30 cellular contexts compared by ENCODE assay signal in the genomic region with DNA sequence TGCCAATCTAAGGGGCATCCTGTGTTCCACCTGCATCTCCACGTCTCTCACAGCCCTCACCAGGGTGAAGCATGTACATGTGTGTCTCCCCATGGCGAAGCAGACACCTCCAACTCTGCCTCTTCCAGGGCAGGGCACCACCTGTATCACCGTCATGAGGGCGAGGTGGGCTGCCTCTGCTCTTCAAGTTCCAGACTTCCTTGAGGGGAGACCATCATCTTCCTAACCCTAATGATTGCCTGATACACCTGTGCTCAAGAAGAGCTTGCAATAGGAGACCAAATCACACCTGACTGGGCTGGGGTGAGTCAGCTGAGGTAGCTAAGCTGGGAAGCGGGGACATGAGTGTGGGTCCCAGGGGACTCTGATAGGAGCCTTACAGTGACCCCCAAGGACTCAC. TPM values are rescaled to one million over a fixed set of nuclear protein-coding genes. Genes with fewer than 3 reads are reported as not detected.
"Had no signal": no experiment of that assay in that cellular context is flagged by ENCODE, and none has a peak within 500 bp of the region (broad histone marks: within the 10 kb centered on the region; RNA-seq: fewer than 3 reads in every experiment).

No MANE protein-coding gene starts in this region.

- H3K4me3 Mint-ChIP-seq: activated CD4-positive, alpha-beta T cell treated with anti-CD3 and anti-CD28 coated beads, Interleukin-2, amount 10 ng/mL, durations not matched to agents 24 days and 14 days; activated T-helper 17 cell treated with anti-CD3 and anti-CD28 coated beads, Interleukin-2, amount 50 U/mL, for 72 hours had no signal

- H3K27ac ChIP-seq: adrenal gland, body of pancreas, breast epithelium, SJCRH30, SK-N-MC had no signal

- ATAC-seq: activated T-helper 17 cell treated with anti-CD3 and anti-CD28 coated beads, Interleukin-2, amount 50 U/mL, for 72 hours; body of pancreas; Panc1 had no signal

- H3K27me3 Mint-ChIP-seq: activated CD4-positive, alpha-beta T cell treated with anti-CD3 and anti-CD28 coated beads, Interleukin-2, amount 10 ng/mL, durations not matched to agents 24 days and 14 days; activated T-helper 17 cell treated with anti-CD3 and anti-CD28 coated beads, Interleukin-2, amount 50 U/mL, for 72 hours had no signal

- H3K4me1 Mint-ChIP-seq: activated CD4-positive, alpha-beta T cell treated with anti-CD3 and anti-CD28 coated beads, Interleukin-2, amount 10 ng/mL, durations not matched to agents 24 days and 14 days; activated T-helper 17 cell treated with anti-CD3 and anti-CD28 coated beads, Interleukin-2, amount 50 U/mL, for 72 hours had no signal

- H3K36me3 ChIP-seq: adrenal gland, breast epithelium, SJCRH30 had no signal

- H3K4me3 ChIP-seq: adrenal gland, body of pancreas, breast epithelium, SJCRH30 had no signal

- DNase-seq: activated CD4-positive, alpha-beta T cell treated with anti-CD3 and anti-CD28 coated beads, Interleukin-2, amount 10 ng/mL, durations not matched to agents 24 days and 14 days; activated CD4-positive, alpha-beta T cell treated with anti-CD3 and anti-CD28 coated beads, Interleukin-2, amount 50 U/mL, for 4 hours; activated CD8-positive, alpha-beta memory T cell treated with anti-CD3 and anti-CD28 coated beads, Interleukin-2, amount 50 U/mL, for 4 hours; activated naive CD4-positive, alpha-beta T cell; activated naive CD4-positive, alpha-beta T cell treated with anti-CD3 and anti-CD28 coated beads, Interleukin-2, amount 50 U/mL, for 16 hours; activated T-cell treated with anti-CD3 and anti-CD28 coated beads for 4 hours; activated T-cell treated with anti-CD3 and anti-CD28 coated beads, Interleukin-2, amount 50 U/mL, for 48 hours; adrenal gland; body of pancreas; Kasumi-1; MM.1S; MV-4-11; NCI-H1092; NCI-H1436 treated with DMSO at 0.1 percent for 48 hours; NCI-H1694 treated with DMSO at 0.1 percent for 48 hours; NCI-H2029; NCI-H345; NCI-H524 treated with DMSO at 0.1 percent for 48 hours; SJCRH30; T1000 had no signal

- H3K27ac Mint-ChIP-seq: activated CD4-positive, alpha-beta T cell treated with anti-CD3 and anti-CD28 coated beads, Interleukin-2, amount 10 ng/mL, durations not matched to agents 24 days and 14 days; activated T-helper 17 cell treated with anti-CD3 and anti-CD28 coated beads, Interleukin-2, amount 50 U/mL, for 72 hours had no signal

- H3K9me3 Mint-ChIP-seq: activated CD4-positive, alpha-beta T cell treated with anti-CD3 and anti-CD28 coated beads, Interleukin-2, amount 10 ng/mL, durations not matched to agents 24 days and 14 days; activated T-helper 17 cell treated with anti-CD3 and anti-CD28 coated beads, Interleukin-2, amount 50 U/mL, for 72 hours had no signal

- H3K27me3 ChIP-seq: adrenal gland, body of pancreas had no signal

- H3K4me1 ChIP-seq: adrenal gland, body of pancreas, breast epithelium, SJCRH30 had no signal

- H3K9me3 ChIP-seq: adrenal gland, body of pancreas, breast epithelium, SJCRH30 had no signal

RNA-seq across cellular contexts. Expression of a gene that starts 43.7 kb away (rescaled TPM):
- total RNA-seq: activated CD4-positive, alpha-beta T cell treated with anti-CD3 and anti-CD28 coated beads, Interleukin-2, amount 10 ng/mL, durations not matched to agents 24 days and 14 days; activated T-helper 17 cell treated with anti-CD3 and anti-CD28 coated beads, Interleukin-2, amount 50 U/mL, for 72 hours; adrenal gland; astrocyte; body of pancreas; breast epithelium; cardiac septum; NCI-H460; RPMI7951; SJCRH30; T-helper 1 cell treated with Interleukin-12 subunit alpha and Interleukin-12 subunit beta and Interleukin-4 antibody, amounts not matched to agents 30 ng/mL and 1 ng/mL, for 36 hours; T-helper 2 cell treated with Interferon-gamma antibody and Interleukin-4, amounts not matched to agents 100 ng/mL and 5 ng/mL, for 36 hours had no signal
